ENCODE assay signal across 10 cellular contexts in the genomic region with DNA sequence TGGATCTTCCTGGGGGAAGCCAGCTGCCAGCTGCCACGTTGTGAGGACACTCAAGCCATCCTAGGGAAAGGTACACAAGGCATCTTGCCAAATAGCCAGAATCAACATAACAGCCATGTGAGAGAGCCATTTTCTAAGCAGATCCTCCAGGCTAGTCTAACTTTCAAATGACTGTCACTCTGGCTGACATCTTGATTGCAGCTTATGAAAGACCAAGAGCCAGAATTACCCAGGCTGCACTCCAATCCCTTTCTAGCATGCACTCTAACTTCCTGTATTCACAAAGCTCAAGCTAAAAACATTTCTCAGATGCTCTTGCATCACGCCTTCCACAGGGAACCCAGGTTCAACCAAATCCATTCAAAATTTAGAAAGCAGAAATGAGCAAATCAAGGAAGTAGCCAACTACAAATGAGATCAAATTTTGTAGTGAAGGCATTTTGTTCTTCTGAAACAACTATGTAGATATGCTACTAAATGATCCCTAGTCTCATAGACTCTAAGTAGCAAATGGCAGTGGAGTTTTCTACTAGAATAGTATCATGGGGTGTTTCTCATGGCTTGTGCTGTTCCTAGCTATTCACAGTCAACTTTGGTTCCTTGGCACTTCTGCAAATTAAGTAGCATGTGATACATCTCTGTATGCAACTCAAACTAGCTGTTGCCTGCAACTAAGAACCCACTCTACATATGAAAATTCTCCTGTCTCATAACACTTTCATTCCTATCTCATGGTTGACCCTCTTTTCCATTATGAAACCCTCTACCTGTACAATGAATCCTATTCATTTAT.
DNase-seq lines count a peak whose midpoint lies in the region; ATAC-seq, FAIRE-seq and TF ChIP-seq lines count a peak whose summit lies in the region.
"Had no signal": no experiment of that assay in that cellular context is flagged by ENCODE, and none has a peak within 500 bp of the region (broad histone marks: within the 10 kb centered on the region; RNA-seq: fewer than 3 reads in every experiment).

No MANE protein-coding gene starts in this region.

- TF ChIP-seq CTCF in heart right ventricle (IDR thresholded peaks at IDR 0.05): no peak

- no peaks in the 10 kb centered on the region for H3K9me3 ChIP-seq in heart right ventricle

- H3K4me1 ChIP-seq in heart right ventricle: peaks cover 0 to 54% (median 14%) of the 10 kb centered on the region in 9 donors

- ATAC-seq in heart right ventricle (peak in 5 of 8 donors; percentile 51 to 71 (median 57)), left lobe of liver (no peak), HG03432 (IDR thresholded peaks at IDR 0.05; ENCODE audit: unreplicated experiment) (no peak)

- no peaks in the 10 kb centered on the region for H3K36me3 ChIP-seq in heart right ventricle

- H3K27me3 ChIP-seq in heart right ventricle: no peaks in the 10 kb centered on the region

- peak overlapping the region in 1 of 10 donors; percentile 51 for H3K27ac ChIP-seq in heart right ventricle
- H3K27ac ChIP-seq: VCaP had no signal

- 66 to 71% methylated on average over 2 of the region's 2 CpGs for WGBS in heart right ventricle, 2 donors

- no peak overlapping the region for H3K4me3 ChIP-seq in heart right ventricle

- FAIRE-seq in GM18507 (lab: Jason Lieb, UNC): peak; percentile 56

- intact Hi-C loops in heart right ventricle (cut with DNase I): no loop called here

- DNase-seq in AML-193 (lab: John Stamatoyannopoulos, UW) (peak; percentile 87 to 92), GM18507 (ENCODE audit: extremely low spot score, insufficient read length, low read depth) (no peak), NOMO-1 (lab: John Stamatoyannopoulos, UW; ENCODE audit: unreplicated experiment in 2 of 2) (peak; percentile 79 to 90), heart right ventricle (no peak), anterior cingulate cortex (lab: John Stamatoyannopoulos, UW) (no peak), left lobe of liver (ENCODE audit: low spot score) (no peak), GOT3 (lab: John Stamatoyannopoulos, UW) (no peak)
- DNase-seq: NCI-H226 had no signal

Comparison
In these comparisons a context has a peak if more than half of its experiments do, and no peak if none do; other contexts are left out.
1. DNase-seq: peak in AML-193 (2 of 2) and NOMO-1 (2 of 2); none in GM18507 (single experiment), heart right ventricle (0 of 2), anterior cingulate cortex (0 of 58), left lobe of liver (single experiment) and GOT3 (single experiment).
2. ATAC-seq: peak in heart right ventricle (5 of 8); none in left lobe of liver (single experiment) and HG03432 (single experiment).